ENCODE assay signal across 7 cellular contexts in the genomic region with DNA sequence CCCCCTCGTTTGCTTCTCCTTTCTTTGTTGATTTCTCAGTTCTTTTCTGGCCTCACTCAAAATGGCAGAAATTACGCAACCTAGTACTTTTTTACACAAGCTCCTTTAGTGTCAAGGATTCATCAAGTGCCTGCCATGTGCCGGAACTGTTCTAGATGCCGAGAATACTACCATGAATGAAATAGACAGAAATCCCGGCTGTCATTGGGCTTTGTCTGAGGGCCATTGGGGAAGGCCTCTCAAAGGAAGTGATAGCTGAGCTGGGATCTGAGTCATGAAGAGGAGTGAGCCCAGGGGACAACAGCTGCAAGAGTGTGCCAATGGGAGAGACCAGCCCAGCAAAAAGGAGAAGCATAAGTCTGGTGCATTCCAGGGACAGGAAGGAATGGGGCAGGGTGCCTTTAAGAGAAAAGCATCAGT. TPM values are rescaled to one million over a fixed set of nuclear protein-coding genes. Genes with fewer than 3 reads are reported as not detected.
DNase-seq lines count a peak whose midpoint lies in the region; ATAC-seq and TF ChIP-seq lines count a peak whose summit lies in the region.

No MANE protein-coding gene starts in this region.

- peaks cover 6% of the 10 kb centered on the region for H3K9me3 Mint-ChIP-seq in WTC11
- H3K9me3 Mint-ChIP-seq in activated T-helper 1 cell treated with anti-CD3 and anti-CD28 coated beads, Interleukin-12 subunit alpha, Interleukin-12 subunit beta, Interleukin-2, Interleukin-4 antibody, amounts not matched to agents 30 ng/mL and 10 ng/mL and 1 ng/mL, durations not matched to agents 14 hours and 24 hours and 36 hours = no peaks in the 10 kb centered on the region

- H3K4me1 ChIP-seq in skeletal muscle tissue (ENCODE audit: control insufficient read depth in 3 of 3, insufficient read depth in 3 of 3, low read length in 3 of 3) = peaks cover 11 to 20% (median 19%) of the 10 kb centered on the region in 3 donors

- ATAC-seq in WTC11 (peak; percentile 26; the same call in 1 of the 2 replicates), GM19463 (IDR thresholded peaks at IDR 0.05; ENCODE audit: unreplicated experiment) (no peak)

- no peak for TF ChIP-seq CTCF in WTC11 (IDR thresholded peaks at IDR 0.05)

- no peaks in the 10 kb centered on the region for H3K36me3 ChIP-seq in skeletal muscle tissue (ENCODE audit: control insufficient read depth in 3 of 3, insufficient read depth in 3 of 3, low read length in 3 of 3)

- no peaks in the 10 kb centered on the region for H3K27me3 Mint-ChIP-seq in WTC11 (ENCODE audit: low read depth)
- H3K27me3 Mint-ChIP-seq in activated T-helper 1 cell treated with anti-CD3 and anti-CD28 coated beads, Interleukin-12 subunit alpha, Interleukin-12 subunit beta, Interleukin-2, Interleukin-4 antibody, amounts not matched to agents 30 ng/mL and 10 ng/mL and 1 ng/mL, durations not matched to agents 14 hours and 24 hours and 36 hours (ENCODE audit: insufficient read depth) = no peaks in the 10 kb centered on the region

- H3K9me3 ChIP-seq in skeletal muscle tissue (ENCODE audit: control insufficient read depth in 3 of 3, low read length in 3 of 3) = no peaks in the 10 kb centered on the region

- H3K9ac ChIP-seq in skeletal muscle tissue (ENCODE audit: low read depth in 1 of 3, low read length in 3 of 3) = peak overlapping the region in 2 of 3 donors; percentile 50 to 57

- H3K4me3 Mint-ChIP-seq in WTC11 = no peak overlapping the region
- H3K4me3 Mint-ChIP-seq in activated T-helper 1 cell treated with anti-CD3 and anti-CD28 coated beads, Interleukin-12 subunit alpha, Interleukin-12 subunit beta, Interleukin-2, Interleukin-4 antibody, amounts not matched to agents 30 ng/mL and 10 ng/mL and 1 ng/mL, durations not matched to agents 14 hours and 24 hours and 36 hours = no peak overlapping the region

- CTCF ChIA-PET in WTC11 (lab: Charles Lee) = no interaction called here

- POLR2A ChIA-PET in WTC11 (lab: Charles Lee) = no interaction called here

- H3K4me3 ChIP-seq in skeletal muscle tissue (ENCODE audit: low read length in 3 of 3) = no peak overlapping the region

- no peaks in the 10 kb centered on the region for H3K27me3 ChIP-seq in skeletal muscle tissue (ENCODE audit: control insufficient read depth in 3 of 3, insufficient read depth in 3 of 3, low read length in 3 of 3)

- H3K27ac Mint-ChIP-seq in WTC11 = no peak overlapping the region
- no peak overlapping the region for H3K27ac Mint-ChIP-seq in activated T-helper 1 cell treated with anti-CD3 and anti-CD28 coated beads, Interleukin-12 subunit alpha, Interleukin-12 subunit beta, Interleukin-2, Interleukin-4 antibody, amounts not matched to agents 30 ng/mL and 10 ng/mL and 1 ng/mL, durations not matched to agents 14 hours and 24 hours and 36 hours

- no peaks in the 10 kb centered on the region for H3K4me1 Mint-ChIP-seq in WTC11
- peaks cover 26% of the 10 kb centered on the region for H3K4me1 Mint-ChIP-seq in activated T-helper 1 cell treated with anti-CD3 and anti-CD28 coated beads, Interleukin-12 subunit alpha, Interleukin-12 subunit beta, Interleukin-2, Interleukin-4 antibody, amounts not matched to agents 30 ng/mL and 10 ng/mL and 1 ng/mL, durations not matched to agents 14 hours and 24 hours and 36 hours (ENCODE audit: low read depth)

- DNase-seq in Kasumi-1 (lab: John Stamatoyannopoulos, UW) (peak; percentile 97 to 98), WTC11 (ENCODE audit: low spot score) (no peak), hepatic stellate cell (ENCODE audit: low spot score) (peak; percentile 70)
- no peak for DNase-seq in effector CD4-positive, alpha-beta T cell
- no peak for DNase-seq in activated T-helper 1 cell treated with anti-CD3 and anti-CD28 coated beads, Interleukin-12 subunit alpha, Interleukin-12 subunit beta, Interleukin-2, Interleukin-4 antibody, amounts not matched to agents 30 ng/mL and 10 ng/mL and 1 ng/mL, durations not matched to agents 14 hours and 24 hours and 36 hours (ENCODE audit: low spot score)

- peak overlapping the region; percentile 84 for H3K27ac ChIP-seq in skeletal muscle tissue (ENCODE audit: low read depth, low read length)

- intact Hi-C loops in activated T-helper 1 cell treated with anti-CD3 and anti-CD28 coated beads, Interleukin-12 subunit alpha, Interleukin-12 subunit beta, Interleukin-2, Interleukin-4 antibody, amounts not matched to agents 30 ng/mL and 10 ng/mL and 1 ng/mL, durations not matched to agents 14 hours and 24 hours and 36 hours (cut with micrococcal nuclease) = loop anchor here (5.0 kb wide), 1 partner anchor 40 kb away; no protein-coding TSS in a partner anchor

- no peaks in the 10 kb centered on the region for H3K36me3 Mint-ChIP-seq in WTC11
- H3K36me3 Mint-ChIP-seq in activated T-helper 1 cell treated with anti-CD3 and anti-CD28 coated beads, Interleukin-12 subunit alpha, Interleukin-12 subunit beta, Interleukin-2, Interleukin-4 antibody, amounts not matched to agents 30 ng/mL and 10 ng/mL and 1 ng/mL, durations not matched to agents 14 hours and 24 hours and 36 hours (ENCODE audit: low read depth) = no peaks in the 10 kb centered on the region

TF ChIP-seq in WTC11, 78 proteins besides CTCF, POLR2A, EP300 and RAD21:
- TF ChIP-seq IRF2 (CRISPR knock-in tag; IDR thresholded peaks at IDR 0.05; ENCODE audit: borderline replicate concordance, low read depth) (no peak), NR3C1 (CRISPR knock-in tag; conservative IDR thresholded peaks at IDR 0.05; ENCODE audit: low read depth) (no peak), KAT7 (CRISPR knock-in tag; IDR thresholded peaks at IDR 0.05; ENCODE audit: borderline replicate concordance) (no peak), NFYB (CRISPR knock-in tag; conservative IDR thresholded peaks at IDR 0.05; ENCODE audit: low read depth) (no peak)
- TF ChIP-seq, protein P1, sequence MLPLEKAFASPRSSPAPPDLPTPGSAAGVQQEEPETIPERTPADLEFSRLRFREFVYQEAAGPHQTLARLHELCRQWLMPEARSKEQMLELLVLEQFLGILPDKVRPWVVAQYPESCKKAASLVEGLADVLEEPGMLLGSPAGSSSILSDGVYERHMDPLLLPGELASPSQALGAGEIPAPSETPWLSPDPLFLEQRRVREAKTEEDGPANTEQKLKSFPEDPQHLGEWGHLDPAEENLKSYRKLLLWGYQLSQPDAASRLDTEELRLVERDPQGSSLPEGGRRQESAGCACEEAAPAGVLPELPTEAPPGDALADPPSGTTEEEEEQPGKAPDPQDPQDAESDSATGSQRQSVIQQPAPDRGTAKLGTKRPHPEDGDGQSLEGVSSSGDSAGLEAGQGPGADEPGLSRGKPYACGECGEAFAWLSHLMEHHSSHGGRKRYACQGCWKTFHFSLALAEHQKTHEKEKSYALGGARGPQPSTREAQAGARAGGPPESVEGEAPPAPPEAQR (CRISPR knock-in tag; IDR thresholded peaks at IDR 0.05) = no peak
- TF ChIP-seq, protein P2, sequence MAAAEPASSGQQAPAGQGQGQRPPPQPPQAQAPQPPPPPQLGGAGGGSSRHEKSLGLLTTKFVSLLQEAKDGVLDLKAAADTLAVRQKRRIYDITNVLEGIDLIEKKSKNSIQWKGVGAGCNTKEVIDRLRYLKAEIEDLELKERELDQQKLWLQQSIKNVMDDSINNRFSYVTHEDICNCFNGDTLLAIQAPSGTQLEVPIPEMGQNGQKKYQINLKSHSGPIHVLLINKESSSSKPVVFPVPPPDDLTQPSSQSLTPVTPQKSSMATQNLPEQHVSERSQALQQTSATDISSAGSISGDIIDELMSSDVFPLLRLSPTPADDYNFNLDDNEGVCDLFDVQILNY (CRISPR knock-in tag; IDR thresholded peaks at IDR 0.05) = no peak
TF ChIP-seq in WTC11: peak in this region for 0.

RNA-seq across cellular contexts. Expression of a gene that starts 34.3 kb away (rescaled TPM):
- 122 to 133 TPM (median 124 TPM) in 3 replicates for total RNA-seq in WTC11 (2021)
- 156 TPM for total RNA-seq in skeletal muscle tissue
- total RNA-seq in activated T-helper 1 cell treated with anti-CD3 and anti-CD28 coated beads, Interleukin-12 subunit alpha, Interleukin-12 subunit beta, Interleukin-2, Interleukin-4 antibody, amounts not matched to agents 30 ng/mL and 10 ng/mL and 1 ng/mL, durations not matched to agents 14 hours and 24 hours and 36 hours = 262 and 268 TPM in 2 replicates

Comparison
In these comparisons a context has a peak if more than half of its experiments do, and no peak if none do; other contexts are left out.
1. DNase-seq: peak in Kasumi-1 (2 of 2) and hepatic stellate cell (single experiment); none in WTC11 (single experiment), effector CD4-positive, alpha-beta T cell (single experiment) and activated T-helper 1 cell treated with anti-CD3 and anti-CD28 coated beads, Interleukin-12 subunit alpha, Interleukin-12 subunit beta, Interleukin-2, Interleukin-4 antibody, amounts not matched to agents 30 ng/mL and 10 ng/mL and 1 ng/mL, durations not matched to agents 14 hours and 24 hours and 36 hours (single experiment).